21 cellular contexts compared by ENCODE assay signal in the genomic region with DNA sequence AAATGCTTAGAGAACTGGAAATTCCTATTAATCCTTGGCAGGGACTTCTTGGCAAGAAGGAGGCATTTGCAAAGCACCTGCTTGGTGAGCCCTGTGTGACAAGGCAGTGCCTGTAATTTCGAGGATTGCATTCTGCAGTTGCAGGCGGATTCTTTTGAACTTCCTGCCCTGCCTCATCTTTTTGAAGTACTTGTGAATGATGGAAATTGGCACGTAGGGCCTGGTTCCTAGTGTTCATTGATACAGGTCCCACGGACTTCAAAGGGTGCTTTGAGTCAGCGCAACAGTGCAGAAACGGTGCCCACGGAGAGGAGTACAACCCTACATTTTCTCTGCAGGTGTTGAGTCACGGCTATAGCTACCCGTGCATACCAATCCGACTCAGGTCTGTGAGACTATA. TPM values are rescaled to one million over a fixed set of nuclear protein-coding genes. Genes with fewer than 3 reads are reported as not detected.
A peak's percentile ranks its signal among the peaks of the same experiment; 100 is the strongest.
DNase-seq lines count a peak whose midpoint lies in the region; ATAC-seq and TF ChIP-seq lines count a peak whose summit lies in the region.
"Had no signal": no experiment of that assay in that cellular context is flagged by ENCODE, and none has a peak within 500 bp of the region (broad histone marks: within the 10 kb centered on the region; RNA-seq: fewer than 3 reads in every experiment).

No MANE protein-coding gene starts in this region.

- DNase-seq in Right ventricle myocardium superior (no peak), cardiac septum (ENCODE audit: low spot score) (no peak), caudate nucleus (lab: John Stamatoyannopoulos, UW) (peak in 28 of 61 donors; percentile 4 to 68 (median 22)), mesothelial cell of epicardium (ENCODE audit: low spot score in 2 of 2, unreplicated experiment in 2 of 2) (no peak), glutamatergic neuron (no peak), CD14-positive monocyte (ENCODE audit: low spot score) (no peak), AG20443 (ENCODE audit: low spot score) (no peak)
- no peak for DNase-seq in effector memory CD8-positive, alpha-beta T cell
- DNase-seq: activated CD4-positive, alpha-beta memory T cell treated with anti-CD3 and anti-CD28 coated beads for 36 hours; activated CD4-positive, CD25-positive, alpha-beta regulatory T cell; activated gamma-delta T cell treated with Interleukin-2 at 50 U/mL for 16 hours; BE2C; COR-L47; heart right ventricle; MG63; NCI-H1436; retina; stimulated activated naive CD8-positive, alpha-beta T cell treated with anti-CD3 and anti-CD28 coated beads, Interleukin-15, amount 100 ng/mL, for 72 hours; tibial artery had no signal

- H3K27me3 Mint-ChIP-seq in mesothelial cell of epicardium (ENCODE audit: low read depth) (no peaks in the 10 kb centered on the region), glutamatergic neuron (ENCODE audit: unreplicated experiment) (peaks cover 9% of the 10 kb centered on the region), CD14-positive monocyte (ENCODE audit: low read depth in 3 of 3) (peaks cover 23 to 54% (median 35%) of the 10 kb centered on the region in 3 donors)
- H3K27me3 Mint-ChIP-seq in effector memory CD8-positive, alpha-beta T cell, result peaks cover 58 to 64% of the 10 kb centered on the region in 2 donors

- H3K4me1 Mint-ChIP-seq in mesothelial cell of epicardium (peaks cover 50% of the 10 kb centered on the region), glutamatergic neuron (ENCODE audit: low read depth, unreplicated experiment) (peaks cover 14% of the 10 kb centered on the region), CD14-positive monocyte (no peaks in the 10 kb centered on the region)
- H3K4me1 Mint-ChIP-seq in effector memory CD8-positive, alpha-beta T cell (ENCODE audit: low read depth in 2 of 2), result peaks cover 0 to 3% of the 10 kb centered on the region in 2 donors
- H3K4me1 Mint-ChIP-seq: IgD-negative memory B cell; stimulated activated naive CD8-positive, alpha-beta T cell treated with anti-CD3 and anti-CD28 coated beads, Interleukin-15, amount 100 ng/mL, for 72 hours had no signal

- TF ChIP-seq CTCF in mesothelial cell of epicardium (IDR thresholded peaks at IDR 0.05; ENCODE audit: unreplicated experiment) (no peak), glutamatergic neuron (IDR thresholded peaks at IDR 0.05; ENCODE audit: partially characterized antibody, unreplicated experiment) (no peak), CD14-positive monocyte (IDR thresholded peaks at IDR 0.05) (no peak)

- peak; percentile 39 for ATAC-seq in Right ventricle myocardium superior (ENCODE audit: poor library complexity)
- ATAC-seq in effector memory CD8-positive, alpha-beta T cell (replicated peaks), result no peak
- ATAC-seq: stimulated activated naive CD8-positive, alpha-beta T cell treated with anti-CD3 and anti-CD28 coated beads, Interleukin-15, amount 100 ng/mL, for 72 hours had no signal

- peaks cover 6% of the 10 kb centered on the region for H3K9me3 Mint-ChIP-seq in mesothelial cell of epicardium
- peaks cover 9% of the 10 kb centered on the region for H3K9me3 Mint-ChIP-seq in glutamatergic neuron (ENCODE audit: unreplicated experiment)
- H3K9me3 Mint-ChIP-seq in CD14-positive monocyte, result peaks cover 0 to 8% (median 3%) of the 10 kb centered on the region in 7 donors
- H3K9me3 Mint-ChIP-seq in effector memory CD8-positive, alpha-beta T cell, result no peaks in the 10 kb centered on the region
- H3K9me3 Mint-ChIP-seq: activated CD4-positive, alpha-beta memory T cell treated with anti-CD3 and anti-CD28 coated beads for 36 hours; stimulated activated naive CD8-positive, alpha-beta T cell treated with anti-CD3 and anti-CD28 coated beads, Interleukin-15, amount 100 ng/mL, for 72 hours had no signal

- intact Hi-C loops in Right ventricle myocardium superior (cut with DNase I) (no loop called here), cardiac septum (cut with DNase I) (no loop called here), CD14-positive monocyte (cut with micrococcal nuclease) (loop anchor here in 1 of 2 donors (10.0 kb wide), 1 partner anchor 376 kb away; no protein-coding TSS in a partner anchor)

- H3K36me3 Mint-ChIP-seq in mesothelial cell of epicardium (peaks cover 5% of the 10 kb centered on the region), glutamatergic neuron (ENCODE audit: unreplicated experiment) (no peaks in the 10 kb centered on the region), CD14-positive monocyte (no peaks in the 10 kb centered on the region)
- peaks cover 4% of the 10 kb centered on the region for H3K36me3 Mint-ChIP-seq in effector memory CD8-positive, alpha-beta T cell (ENCODE audit: insufficient read depth)
- H3K36me3 Mint-ChIP-seq: activated CD4-positive, alpha-beta memory T cell treated with anti-CD3 and anti-CD28 coated beads for 36 hours had no signal

- peak overlapping the region; percentile 46 for H3K27ac ChIP-seq in caudate nucleus (ENCODE audit: low read depth, low read length)
- H3K27ac ChIP-seq: heart right ventricle, neutrophil, tibial artery had no signal

- no peak overlapping the region for H3K4me3 Mint-ChIP-seq in mesothelial cell of epicardium
- no peak overlapping the region for H3K4me3 Mint-ChIP-seq in glutamatergic neuron (ENCODE audit: unreplicated experiment)
- no peak overlapping the region for H3K4me3 Mint-ChIP-seq in CD14-positive monocyte
- no peak overlapping the region for H3K4me3 Mint-ChIP-seq in effector memory CD8-positive, alpha-beta T cell
- H3K4me3 Mint-ChIP-seq: activated CD4-positive, alpha-beta memory T cell treated with anti-CD3 and anti-CD28 coated beads for 36 hours; IgD-negative memory B cell; stimulated activated naive CD8-positive, alpha-beta T cell treated with anti-CD3 and anti-CD28 coated beads, Interleukin-15, amount 100 ng/mL, for 72 hours had no signal

- H3K27ac Mint-ChIP-seq in mesothelial cell of epicardium, result peak overlapping the region; percentile 73
- no peak overlapping the region for H3K27ac Mint-ChIP-seq in glutamatergic neuron (ENCODE audit: unreplicated experiment)
- no peak overlapping the region for H3K27ac Mint-ChIP-seq in CD14-positive monocyte
- no peak overlapping the region for H3K27ac Mint-ChIP-seq in effector memory CD8-positive, alpha-beta T cell
- H3K27ac Mint-ChIP-seq: activated CD4-positive, alpha-beta memory T cell treated with anti-CD3 and anti-CD28 coated beads for 36 hours; IgD-negative memory B cell; stimulated activated naive CD8-positive, alpha-beta T cell treated with anti-CD3 and anti-CD28 coated beads, Interleukin-15, amount 100 ng/mL, for 72 hours had no signal

RNA-seq across cellular contexts. Expression of a gene that starts 6.4 kb away (rescaled TPM):
- 0.19 TPM for total RNA-seq in Right ventricle myocardium superior
- 0.73 TPM for total RNA-seq in cardiac septum
- total RNA-seq in mesothelial cell of epicardium, result 58.8 to 61.4 TPM (median 60.6 TPM) in 3 replicates
- total RNA-seq in glutamatergic neuron (ENCODE audit: unreplicated experiment), result 12.2 TPM
- polyA plus RNA-seq in CD14-positive monocyte, result not detected
- polyA plus RNA-seq: IgD-negative memory B cell had no signal
